1 cellular context compared by ENCODE assay signal in the genomic region with DNA sequence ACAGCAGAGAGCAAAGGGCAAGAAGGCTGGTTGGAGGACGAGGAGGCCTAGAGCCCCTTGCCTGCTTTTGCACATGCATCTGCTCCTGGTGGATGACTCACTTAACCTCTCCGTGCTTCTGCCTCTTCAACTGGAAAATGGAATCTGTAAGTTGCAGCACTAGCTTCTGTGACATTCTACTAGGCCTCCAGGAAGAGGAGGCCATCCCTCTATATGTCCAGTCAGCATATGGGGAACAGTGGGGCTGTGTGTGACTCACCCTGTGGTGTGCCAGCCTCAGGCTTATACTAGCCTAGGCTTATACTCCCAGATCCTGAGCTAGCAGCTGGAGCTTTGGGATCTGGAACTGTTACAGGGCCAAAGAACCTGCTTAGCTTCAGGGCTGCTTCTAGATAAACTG.
TF ChIP-seq lines count a peak whose summit lies in the region.

No MANE protein-coding gene starts in this region.

TF ChIP-seq in SK-N-SH, 30 proteins besides CTCF, POLR2A, EP300 and RAD21 (continued from another document):
- TF ChIP-seq, protein P1, sequence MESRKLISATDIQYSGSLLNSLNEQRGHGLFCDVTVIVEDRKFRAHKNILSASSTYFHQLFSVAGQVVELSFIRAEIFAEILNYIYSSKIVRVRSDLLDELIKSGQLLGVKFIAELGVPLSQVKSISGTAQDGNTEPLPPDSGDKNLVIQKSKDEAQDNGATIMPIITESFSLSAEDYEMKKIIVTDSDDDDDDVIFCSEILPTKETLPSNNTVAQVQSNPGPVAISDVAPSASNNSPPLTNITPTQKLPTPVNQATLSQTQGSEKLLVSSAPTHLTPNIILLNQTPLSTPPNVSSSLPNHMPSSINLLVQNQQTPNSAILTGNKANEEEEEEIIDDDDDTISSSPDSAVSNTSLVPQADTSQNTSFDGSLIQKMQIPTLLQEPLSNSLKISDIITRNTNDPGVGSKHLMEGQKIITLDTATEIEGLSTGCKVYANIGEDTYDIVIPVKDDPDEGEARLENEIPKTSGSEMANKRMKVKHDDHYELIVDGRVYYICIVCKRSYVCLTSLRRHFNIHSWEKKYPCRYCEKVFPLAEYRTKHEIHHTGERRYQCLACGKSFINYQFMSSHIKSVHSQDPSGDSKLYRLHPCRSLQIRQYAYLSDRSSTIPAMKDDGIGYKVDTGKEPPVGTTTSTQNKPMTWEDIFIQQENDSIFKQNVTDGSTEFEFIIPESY (IDR thresholded peaks at IDR 0.05; ENCODE audit: borderline replicate concordance, low read depth), result no peak
- TF ChIP-seq POLR2AphosphoS5 (IDR thresholded peaks at IDR 0.05; ENCODE audit: low read depth, low read length), result no peak
- TF ChIP-seq, protein P2, sequence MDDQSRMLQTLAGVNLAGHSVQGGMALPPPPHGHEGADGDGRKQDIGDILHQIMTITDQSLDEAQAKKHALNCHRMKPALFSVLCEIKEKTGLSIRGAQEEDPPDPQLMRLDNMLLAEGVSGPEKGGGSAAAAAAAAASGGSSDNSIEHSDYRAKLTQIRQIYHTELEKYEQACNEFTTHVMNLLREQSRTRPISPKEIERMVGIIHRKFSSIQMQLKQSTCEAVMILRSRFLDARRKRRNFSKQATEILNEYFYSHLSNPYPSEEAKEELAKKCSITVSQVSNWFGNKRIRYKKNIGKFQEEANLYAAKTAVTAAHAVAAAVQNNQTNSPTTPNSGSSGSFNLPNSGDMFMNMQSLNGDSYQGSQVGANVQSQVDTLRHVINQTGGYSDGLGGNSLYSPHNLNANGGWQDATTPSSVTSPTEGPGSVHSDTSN (IDR thresholded peaks at IDR 0.05), result no peak
- no peak for TF ChIP-seq RFX5 (IDR thresholded peaks at IDR 0.05; ENCODE audit: low read length)
- TF ChIP-seq, protein P3, sequence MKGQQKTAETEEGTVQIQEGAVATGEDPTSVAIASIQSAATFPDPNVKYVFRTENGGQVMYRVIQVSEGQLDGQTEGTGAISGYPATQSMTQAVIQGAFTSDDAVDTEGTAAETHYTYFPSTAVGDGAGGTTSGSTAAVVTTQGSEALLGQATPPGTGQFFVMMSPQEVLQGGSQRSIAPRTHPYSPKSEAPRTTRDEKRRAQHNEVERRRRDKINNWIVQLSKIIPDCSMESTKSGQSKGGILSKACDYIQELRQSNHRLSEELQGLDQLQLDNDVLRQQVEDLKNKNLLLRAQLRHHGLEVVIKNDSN (IDR thresholded peaks at IDR 0.05; ENCODE audit: borderline replicate concordance, low read depth), result no peak
